Comparison of ENCODE assay signal across 1 cellular context in the genomic region with DNA sequence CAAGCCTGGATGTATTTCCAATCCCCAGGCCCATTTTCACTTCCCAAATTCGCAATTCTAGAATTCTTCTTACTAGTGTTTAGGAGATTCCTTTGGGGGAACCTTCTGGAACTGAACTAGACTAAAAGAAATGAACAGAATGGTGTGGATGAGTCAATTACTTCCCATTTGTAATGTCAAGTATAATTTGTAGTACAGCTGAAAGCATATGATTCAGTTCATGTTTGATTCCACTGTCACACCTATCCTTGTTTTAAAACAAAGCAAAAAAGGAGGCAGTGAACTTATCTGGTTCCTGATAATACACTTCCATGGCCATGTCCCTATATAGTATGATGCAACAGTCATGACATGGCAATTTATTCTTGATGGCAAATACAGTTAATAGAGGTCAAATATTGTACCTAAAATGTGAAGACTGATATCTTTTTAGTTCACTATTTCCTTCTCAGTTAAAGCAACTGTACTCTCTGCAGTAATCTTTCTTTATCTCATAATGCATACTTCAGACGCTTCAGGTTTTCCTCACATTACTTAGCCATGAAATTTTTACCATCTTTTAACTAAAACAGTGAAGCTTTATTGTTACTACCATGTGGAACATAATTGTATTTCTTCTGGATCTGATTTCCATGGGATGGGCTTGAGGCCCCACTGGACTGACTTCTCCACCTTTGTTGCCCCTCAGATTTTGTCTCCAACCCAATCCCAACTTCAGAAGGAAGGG.
TF ChIP-seq lines count a peak whose summit lies in the region.

No MANE protein-coding gene starts in this region.

TF ChIP-seq in K562, 482 proteins besides CTCF, POLR2A, EP300 and RAD21 (continued from another document):
- TF ChIP-seq MXI1 (IDR thresholded peaks at IDR 0.05; ENCODE audit: low read depth, low read length) (no peak), SRSF7 (optimal IDR thresholded peaks at IDR 0.05; ENCODE audit: low read depth, low read length) (no peak), MTA1 (IDR thresholded peaks at IDR 0.05; ENCODE audit: borderline replicate concordance) (no peak), ZNF347 (CRISPR knock-in tag; IDR thresholded peaks at IDR 0.05; ENCODE audit: low read depth) (no peak), CEBPZ (IDR thresholded peaks at IDR 0.05; ENCODE audit: borderline replicate concordance, low read depth, low read length) (no peak), ID3 (CRISPR knock-in tag; IDR thresholded peaks at IDR 0.05) (no peak), ID3 (tag; IDR thresholded peaks at IDR 0.05) (no peak), PHB2 (IDR thresholded peaks at IDR 0.05; ENCODE audit: low read depth) (no peak), MAFF (IDR thresholded peaks at IDR 0.05; ENCODE audit: low read length) (peak; percentile 79; the same call in 1 of the 2 replicates), MEIS2 (IDR thresholded peaks at IDR 0.05; ENCODE audit: partially characterized antibody) (peak; percentile 40), CBX1 (IDR thresholded peaks at IDR 0.05; ENCODE audit: low read depth) (no peak), EP400 (IDR thresholded peaks at IDR 0.05) (peak; percentile 77), BACH1 (tag; IDR thresholded peaks at IDR 0.05) (peak; percentile 58; the same call in 1 of the 2 replicates), MITF (IDR thresholded peaks at IDR 0.05) (no peak), THRAP3 (IDR thresholded peaks at IDR 0.05; ENCODE audit: borderline replicate concordance) (no peak), E2F3 (CRISPR knock-in tag; IDR thresholded peaks at IDR 0.05) (no peak), CBX8 (IDR thresholded peaks at IDR 0.05; ENCODE audit: borderline replicate concordance, extremely low read depth, low read depth, low read length, poor library complexity, severe bottlenecking) (no peak), CEBPB (tag; IDR thresholded peaks at IDR 0.05) (peak; percentile 98), TCF15 (CRISPR knock-in tag; IDR thresholded peaks at IDR 0.05) (0 out of 2 replicates have a peak, but pooled peaks have one; percentile 12), RFX1 (IDR thresholded peaks at IDR 0.05) (no peak), HNRNPLL (IDR thresholded peaks at IDR 0.05; ENCODE audit: low read depth, low read length, poor library complexity, severe bottlenecking) (no peak), PREB (CRISPR knock-in tag; IDR thresholded peaks at IDR 0.05) (no peak), RBFOX2 (IDR thresholded peaks at IDR 0.05; ENCODE audit: low read depth, low read length) (peak; percentile 70), TAF9B (IDR thresholded peaks at IDR 0.05; ENCODE audit: partially characterized antibody) (peak; percentile 31), ARID1B (IDR thresholded peaks at IDR 0.05) (peak; percentile 73), CEBPG (CRISPR knock-in tag; IDR thresholded peaks at IDR 0.05) (peak; percentile 87), CEBPG (tag; conservative IDR thresholded peaks at IDR 0.05 in 1 of 2, IDR thresholded peaks at IDR 0.05 in 1 of 2) (peak; percentile 95 to 97), KDM1A (IDR thresholded peaks at IDR 0.05) (0 out of 4 replicates have a peak, but pooled peaks of 1 of the 2 experiments have one; percentile 16), ZNF445 (CRISPR knock-in tag; IDR thresholded peaks at IDR 0.05; ENCODE audit: low read depth) (no peak), COPS2 (conservative IDR thresholded peaks at IDR 0.05) (no peak), TRIM24 (IDR thresholded peaks at IDR 0.05) (peak; percentile 48 to 51; a peak in 2 of 4 replicates), ATF3 (IDR thresholded peaks at IDR 0.05) (peak; percentile 97), ATF3 (CRISPR knock-in tag; conservative IDR thresholded peaks at IDR 0.05) (no peak), CBFA2T2 (conservative IDR thresholded peaks at IDR 0.05) (no peak)
- TF ChIP-seq, protein P1, sequence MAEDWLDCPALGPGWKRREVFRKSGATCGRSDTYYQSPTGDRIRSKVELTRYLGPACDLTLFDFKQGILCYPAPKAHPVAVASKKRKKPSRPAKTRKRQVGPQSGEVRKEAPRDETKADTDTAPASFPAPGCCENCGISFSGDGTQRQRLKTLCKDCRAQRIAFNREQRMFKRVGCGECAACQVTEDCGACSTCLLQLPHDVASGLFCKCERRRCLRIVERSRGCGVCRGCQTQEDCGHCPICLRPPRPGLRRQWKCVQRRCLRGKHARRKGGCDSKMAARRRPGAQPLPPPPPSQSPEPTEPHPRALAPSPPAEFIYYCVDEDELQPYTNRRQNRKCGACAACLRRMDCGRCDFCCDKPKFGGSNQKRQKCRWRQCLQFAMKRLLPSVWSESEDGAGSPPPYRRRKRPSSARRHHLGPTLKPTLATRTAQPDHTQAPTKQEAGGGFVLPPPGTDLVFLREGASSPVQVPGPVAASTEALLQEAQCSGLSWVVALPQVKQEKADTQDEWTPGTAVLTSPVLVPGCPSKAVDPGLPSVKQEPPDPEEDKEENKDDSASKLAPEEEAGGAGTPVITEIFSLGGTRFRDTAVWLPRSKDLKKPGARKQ (CRISPR knock-in tag; IDR thresholded peaks at IDR 0.05): no peak
- TF ChIP-seq, protein P2, sequence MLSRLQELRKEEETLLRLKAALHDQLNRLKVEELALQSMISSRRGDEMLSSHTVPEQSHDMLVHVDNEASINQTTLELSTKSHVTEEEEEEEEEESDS (CRISPR knock-in tag; IDR thresholded peaks at IDR 0.05): no peak
